In genomic region chr7:130865408-130866236, GRCh38 we compare ENCODE assay signal across 10 cellular contexts.
DNase-seq lines count a peak whose midpoint lies in the region; ATAC-seq and TF ChIP-seq lines count a peak whose summit lies in the region.
"Had no signal": no experiment of that assay in that cellular context is flagged by ENCODE, and none has a peak within 500 bp of the region (broad histone marks: within the 10 kb centered on the region; RNA-seq: fewer than 3 reads in every experiment).

No MANE protein-coding gene starts in this region.

- WGBS in esophagus muscularis mucosa: 85% methylated on average over 4 of the region's 4 CpGs

- BruUV-seq in HCT116 (replicated peaks; lab: Mats Ljungman, UMichigan): no TSS peak

- TF ChIP-seq RAD21 in HCT116 (IDR thresholded peaks at IDR 0.05; ENCODE audit: low read depth): no peak

- POLR2A ChIA-PET in HCT116 (lab: Charles Lee): no interaction called here

- H3K27ac ChIP-seq in HCT116 (ENCODE audit: low read depth, low read length) (peak overlapping the region; percentile 10; the same call in 1 of the 2 replicates), esophagus muscularis mucosa (replicated peaks in 1 of 4) (no peak overlapping the region)
- no peak overlapping the region for H3K27ac ChIP-seq in effector memory CD4-positive, alpha-beta T cell (ENCODE audit: insufficient read depth, low read length, poor library complexity, severe bottlenecking)
- H3K27ac ChIP-seq: skin epidermis had no signal

- DNase-seq in AG10803 (ENCODE audit: low read depth) (no peak), HCT116 (ENCODE audit: low read depth, low spot score) (no peak), SW480 (ENCODE audit: low spot score) (peak; percentile 50), fibroblast of the aortic adventitia (ENCODE audit: low read depth) (peak; percentile 62), esophagus muscularis mucosa (ENCODE audit: extremely low spot score) (no peak)
- DNase-seq in effector memory CD4-positive, alpha-beta T cell: no peak
- DNase-seq: NCI-H510A treated with DMSO at 0.1 percent for 48 hours had no signal

- peak; percentile 33 for ATAC-seq in HCT116
- no peak for ATAC-seq in HG03108 (IDR thresholded peaks at IDR 0.05; ENCODE audit: unreplicated experiment)
- ATAC-seq in HG03565 (IDR thresholded peaks at IDR 0.05; ENCODE audit: unreplicated experiment): no peak

- CTCF ChIA-PET in HCT116 (lab: Charles Lee): no interaction called here

- no peaks in the 10 kb centered on the region for H3K27me3 ChIP-seq in HCT116 (ENCODE audit: insufficient read depth, low read length)
- H3K27me3 ChIP-seq in esophagus muscularis mucosa: no peaks in the 10 kb centered on the region
- no peaks in the 10 kb centered on the region for H3K27me3 ChIP-seq in effector memory CD4-positive, alpha-beta T cell (replicated peaks; ENCODE audit: control insufficient read depth, insufficient read depth, low read length, poor library complexity, severe bottlenecking)

- RAD21 ChIA-PET in HCT116 (lab: Charles Lee; ENCODE audit: low non-redundant PET in 1 of 2, low total read pairs in 2 of 2, uncharacterized antibody in 2 of 2, unreplicated experiment in 2 of 2): no interaction called here

- H3K4me1 ChIP-seq in HCT116 (ENCODE audit: control insufficient read depth in 1 of 2, insufficient read depth in 2 of 2, low read length in 2 of 2) (peaks cover 15 to 49% of the 10 kb centered on the region in 2 experiments), esophagus muscularis mucosa (no peaks in the 10 kb centered on the region)
- H3K4me1 ChIP-seq in effector memory CD4-positive, alpha-beta T cell (ENCODE audit: control insufficient read depth, insufficient read depth, low read length, poor library complexity, severe bottlenecking): no peaks in the 10 kb centered on the region

- no peak for TF ChIP-seq POLR2A in HCT116 (IDR thresholded peaks at IDR 0.05; ENCODE audit: borderline replicate concordance, extremely low read depth, insufficient read depth, insufficient read length)
- no peak for TF ChIP-seq POLR2A in esophagus muscularis mucosa (IDR thresholded peaks at IDR 0.05; ENCODE audit: low read depth)

- H2AFZ ChIP-seq in HCT116 (ENCODE audit: low read depth, low read length, poor library complexity, severe bottlenecking): no peak overlapping the region

- TF ChIP-seq EP300 in esophagus muscularis mucosa (IDR thresholded peaks at IDR 0.05): no peak

- TF ChIP-seq CTCF in AG10803 (conservative IDR thresholded peaks at IDR 0.05; ENCODE audit: low read length) (peak; percentile 23), HCT116 (IDR thresholded peaks at IDR 0.05 in 2 of 3, conservative IDR thresholded peaks at IDR 0.05 in 1 of 3; ENCODE audit: borderline replicate concordance in 1 of 3, insufficient read depth in 1 of 3, low read depth in 2 of 3, low read length in 2 of 3) (peak in 2 of 3 experiments; percentile 42 to 44; a peak in 4 of 6 replicates), fibroblast of the aortic adventitia (IDR thresholded peaks at IDR 0.05; ENCODE audit: insufficient read depth, low read length) (peak; percentile 19), esophagus muscularis mucosa (IDR thresholded peaks at IDR 0.05) (no peak)

- intact Hi-C loops in HCT116 (cut with micrococcal nuclease) (no loop called here), esophagus muscularis mucosa (cut with DNase I) (no loop called here)

- no peaks in the 10 kb centered on the region for H3K9me2 ChIP-seq in HCT116 (ENCODE audit: insufficient read depth)

- H3K36me3 ChIP-seq in HCT116 (ENCODE audit: control insufficient read depth in 1 of 2, insufficient read depth in 2 of 2, low read length in 2 of 2) (peaks cover 0 to 61% of the 10 kb centered on the region in 2 experiments; a peak in 2 of 4 replicates), esophagus muscularis mucosa (peaks cover 27 to 95% (median 72%) of the 10 kb centered on the region in 4 donors)
- H3K36me3 ChIP-seq in effector memory CD4-positive, alpha-beta T cell (ENCODE audit: control insufficient read depth, insufficient read depth, low read length): peaks cover 48% of the 10 kb centered on the region

- no peak overlapping the region for H3K9ac ChIP-seq in HCT116 (ENCODE audit: low read length)

- H4K20me1 ChIP-seq in HCT116 (ENCODE audit: insufficient read depth): no peaks in the 10 kb centered on the region

- H3K4me3 ChIP-seq in AG10803 (ENCODE audit: low read length): no peak overlapping the region
- no peak overlapping the region for H3K4me3 ChIP-seq in HCT116 (replicated peaks in 1 of 2; ENCODE audit: low read depth in 1 of 2, low read length in 2 of 2)
- H3K4me3 ChIP-seq in fibroblast of the aortic adventitia (ENCODE audit: low read depth, low read length): no peak overlapping the region
- no peak overlapping the region for H3K4me3 ChIP-seq in esophagus muscularis mucosa
- H3K4me3 ChIP-seq in effector memory CD4-positive, alpha-beta T cell (ENCODE audit: insufficient read depth, low read depth, low read length, poor library complexity, severe bottlenecking): no peak overlapping the region
- H3K4me3 ChIP-seq: skin epidermis had no signal

- no peak overlapping the region for H3K4me2 ChIP-seq in HCT116 (ENCODE audit: low read length)

- H3K9me3 ChIP-seq in HCT116 (ENCODE audit: control insufficient read depth in 1 of 2, insufficient read depth in 1 of 2, low read depth in 1 of 2, low read length in 2 of 2) (peaks cover 0 to 8% of the 10 kb centered on the region in 2 experiments; a peak in 1 of 4 replicates), esophagus muscularis mucosa (peaks cover 0 to 7% (median 0%) of the 10 kb centered on the region in 4 donors)
- no peaks in the 10 kb centered on the region for H3K9me3 ChIP-seq in effector memory CD4-positive, alpha-beta T cell (ENCODE audit: control insufficient read depth, low read length)

- peaks cover 2% of the 10 kb centered on the region for H3K79me2 ChIP-seq in HCT116 (ENCODE audit: insufficient read depth, low read length)

TF ChIP-seq in HCT116, 20 proteins besides CTCF, POLR2A, EP300 and RAD21:
- TF ChIP-seq SIN3A (IDR thresholded peaks at IDR 0.05; ENCODE audit: low read depth) (no peak; the same call in 1 of the 2 replicates), SRF (IDR thresholded peaks at IDR 0.05; ENCODE audit: low read depth) (no peak), ZFX (IDR thresholded peaks at IDR 0.05) (no peak), TCF7L2 (IDR thresholded peaks at IDR 0.05; ENCODE audit: borderline replicate concordance, extremely low read depth, insufficient read depth, insufficient read length) (no peak), REST (IDR thresholded peaks at IDR 0.05; ENCODE audit: low read depth) (peak; percentile 80), CBX3 (IDR thresholded peaks at IDR 0.05; ENCODE audit: low read depth) (no peak), ATF3 (IDR thresholded peaks at IDR 0.05) (no peak)

Comparison
In these comparisons a context has a peak if more than half of its experiments do, and no peak if none do; other contexts are left out.
1. DNase-seq: peak in SW480 (single experiment) and fibroblast of the aortic adventitia (single experiment); none in AG10803 (single experiment), HCT116 (single experiment), esophagus muscularis mucosa (single experiment) and effector memory CD4-positive, alpha-beta T cell (0 of 3).
2. CTCF ChIP-seq: peak in AG10803 (single experiment), HCT116 (2 of 3) and fibroblast of the aortic adventitia (single experiment); none in esophagus muscularis mucosa (0 of 3).